In genomic region chr9:27386759-27387158, GRCh38 we compare ENCODE assay signal across 1 cellular context.
TF ChIP-seq lines count a peak whose summit lies in the region.

No MANE protein-coding gene starts in this region.

TF ChIP-seq in SK-N-SH treated with all-trans-retinoic acid at 6 μM for 48 hours, 23 proteins besides CTCF, POLR2A, EP300 and RAD21 (continued from another document):
- TF ChIP-seq POU6F1 (CRISPR knock-in tag; IDR thresholded peaks at IDR 0.05; ENCODE audit: borderline replicate concordance, low read depth) = no peak
- no peak for TF ChIP-seq ISL1 (CRISPR knock-in tag; IDR thresholded peaks at IDR 0.05)
- TF ChIP-seq TOX (CRISPR knock-in tag; IDR thresholded peaks at IDR 0.05; ENCODE audit: borderline replicate concordance) = no peak
- TF ChIP-seq ZNF70 (CRISPR knock-in tag; IDR thresholded peaks at IDR 0.05) = no peak
- no peak for TF ChIP-seq TCF4 (CRISPR knock-in tag; IDR thresholded peaks at IDR 0.05; ENCODE audit: borderline replicate concordance)
- TF ChIP-seq ZFP30 (CRISPR knock-in tag; IDR thresholded peaks at IDR 0.05) = no peak
- TF ChIP-seq RARB (CRISPR knock-in tag; IDR thresholded peaks at IDR 0.05) = no peak
- TF ChIP-seq, protein P1, sequence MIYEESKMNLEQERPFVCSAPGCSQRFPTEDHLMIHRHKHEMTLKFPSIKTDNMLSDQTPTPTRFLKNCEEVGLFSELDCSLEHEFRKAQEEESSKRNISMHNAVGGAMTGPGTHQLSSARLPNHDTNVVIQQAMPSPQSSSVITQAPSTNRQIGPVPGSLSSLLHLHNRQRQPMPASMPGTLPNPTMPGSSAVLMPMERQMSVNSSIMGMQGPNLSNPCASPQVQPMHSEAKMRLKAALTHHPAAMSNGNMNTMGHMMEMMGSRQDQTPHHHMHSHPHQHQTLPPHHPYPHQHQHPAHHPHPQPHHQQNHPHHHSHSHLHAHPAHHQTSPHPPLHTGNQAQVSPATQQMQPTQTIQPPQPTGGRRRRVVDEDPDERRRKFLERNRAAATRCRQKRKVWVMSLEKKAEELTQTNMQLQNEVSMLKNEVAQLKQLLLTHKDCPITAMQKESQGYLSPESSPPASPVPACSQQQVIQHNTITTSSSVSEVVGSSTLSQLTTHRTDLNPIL (CRISPR knock-in tag; IDR thresholded peaks at IDR 0.05; ENCODE audit: low read depth) = no peak
- no peak for TF ChIP-seq ZNF8 (CRISPR knock-in tag; IDR thresholded peaks at IDR 0.05)
- no peak for TF ChIP-seq PPARA (CRISPR knock-in tag; IDR thresholded peaks at IDR 0.05; ENCODE audit: borderline replicate concordance)
- no peak for TF ChIP-seq GLIS3 (CRISPR knock-in tag; IDR thresholded peaks at IDR 0.05)
